ENCODE assay signal across 36 cellular contexts in genomic region chr5:156581725-156582124, GRCh38.
"Had no signal": no experiment of that assay in that cellular context is flagged by ENCODE, and none has a peak within 500 bp of the region (broad histone marks: within the 10 kb centered on the region; RNA-seq: fewer than 3 reads in every experiment).

No MANE protein-coding gene starts in this region.

- H3K27ac Mint-ChIP-seq: activated CD8-positive, alpha-beta T cell treated with anti-CD3 and anti-CD28 coated beads for 36 hours; activated naive CD8-positive, alpha-beta T cell treated with anti-CD3 and anti-CD28 coated beads for 36 hours; activated T-cell treated with anti-CD3 and anti-CD28 coated beads, Interleukin-2, amount 50 U/mL, for 72 hours; activated T-helper 17 cell treated with anti-CD3 and anti-CD28 coated beads, Interleukin-2, amount 50 U/mL, for 72 hours had no signal

- H3K4me3 Mint-ChIP-seq: activated CD8-positive, alpha-beta T cell treated with anti-CD3 and anti-CD28 coated beads for 36 hours; activated naive CD8-positive, alpha-beta T cell treated with anti-CD3 and anti-CD28 coated beads for 36 hours; activated T-cell treated with anti-CD3 and anti-CD28 coated beads, Interleukin-2, amount 50 U/mL, for 72 hours; activated T-helper 17 cell treated with anti-CD3 and anti-CD28 coated beads, Interleukin-2, amount 50 U/mL, for 72 hours had no signal

- DNase-seq: activated CD4-positive, alpha-beta T cell treated with anti-CD3 and anti-CD28 coated beads for 1 hour; activated CD4-positive, alpha-beta T cell treated with anti-CD3 and anti-CD28 coated beads for 48 hours; activated CD4-positive, alpha-beta T cell treated with anti-CD3 and anti-CD28 coated beads, Interleukin-2, amount 50 U/mL, for 4 hours; activated CD4-positive, CD25-positive, alpha-beta regulatory T cell; activated CD8-positive, alpha-beta T cell treated with anti-CD3 and anti-CD28 coated beads for 36 hours; activated effector memory CD4-positive, alpha-beta T cell treated with anti-CD3 and anti-CD28 coated beads, Interleukin-2, amount 50 U/mL, for 16 hours; activated naive CD4-positive, alpha-beta T cell; activated naive CD4-positive, alpha-beta T cell treated with anti-CD3 and anti-CD28 coated beads, Interleukin-2, amount 50 U/mL, for 16 hours; activated naive CD8-positive, alpha-beta T cell treated with anti-CD3 and anti-CD28 coated beads for 36 hours; activated T-cell treated with anti-CD3 and anti-CD28 coated beads, Interleukin-2, amount 50 U/mL, for 1 hour; activated T-cell treated with anti-CD3 and anti-CD28 coated beads, Interleukin-2, amount 50 U/mL, for 72 hours; amniotic stem cell; aorta; brain microvascular endothelial cell; IMR-90; NCI-H1092 treated with DMSO at 0.1 percent for 48 hours; NCI-H1417; NCI-H146; NCI-H187; NCI-H2029 treated with DMSO at 0.1 percent for 48 hours; NCI-H2107; NCI-H2171; NCI-H510A; NCI-H526; NCI-H748 treated with DMSO at 0.1 percent for 48 hours; NK-92 treated with Interleukin-12 subunit alpha and Interleukin-12 subunit beta, amount 100 ng/mL, for 24 hours; PC-3; Peyer's patch; RPMI8226; SW 1271; T-helper 1 cell; T-helper 2 cell; T-helper 9 cell; WERI-Rb-1 had no signal

- H3K36me3 Mint-ChIP-seq: activated naive CD8-positive, alpha-beta T cell treated with anti-CD3 and anti-CD28 coated beads for 36 hours had no signal

- H3K4me1 Mint-ChIP-seq: activated naive CD8-positive, alpha-beta T cell treated with anti-CD3 and anti-CD28 coated beads for 36 hours; activated T-helper 17 cell treated with anti-CD3 and anti-CD28 coated beads, Interleukin-2, amount 50 U/mL, for 72 hours had no signal

- H3K4me1 ChIP-seq: Peyer's patch had no signal

- ATAC-seq: activated CD8-positive, alpha-beta T cell treated with anti-CD3 and anti-CD28 coated beads for 36 hours; activated T-cell treated with anti-CD3 and anti-CD28 coated beads, Interleukin-2, amount 50 U/mL, for 72 hours; activated T-helper 17 cell treated with anti-CD3 and anti-CD28 coated beads, Interleukin-2, amount 50 U/mL, for 72 hours; K562; PC-3 had no signal

- H3K36me3 ChIP-seq: brain microvascular endothelial cell, Peyer's patch, WERI-Rb-1 had no signal

- H3K27ac ChIP-seq: brain microvascular endothelial cell, WERI-Rb-1 had no signal

- H3K27me3 ChIP-seq: brain microvascular endothelial cell, Peyer's patch had no signal

- H3K4me3 ChIP-seq: K562, Peyer's patch had no signal
